8 cellular contexts compared by ENCODE assay signal in the genomic region with DNA sequence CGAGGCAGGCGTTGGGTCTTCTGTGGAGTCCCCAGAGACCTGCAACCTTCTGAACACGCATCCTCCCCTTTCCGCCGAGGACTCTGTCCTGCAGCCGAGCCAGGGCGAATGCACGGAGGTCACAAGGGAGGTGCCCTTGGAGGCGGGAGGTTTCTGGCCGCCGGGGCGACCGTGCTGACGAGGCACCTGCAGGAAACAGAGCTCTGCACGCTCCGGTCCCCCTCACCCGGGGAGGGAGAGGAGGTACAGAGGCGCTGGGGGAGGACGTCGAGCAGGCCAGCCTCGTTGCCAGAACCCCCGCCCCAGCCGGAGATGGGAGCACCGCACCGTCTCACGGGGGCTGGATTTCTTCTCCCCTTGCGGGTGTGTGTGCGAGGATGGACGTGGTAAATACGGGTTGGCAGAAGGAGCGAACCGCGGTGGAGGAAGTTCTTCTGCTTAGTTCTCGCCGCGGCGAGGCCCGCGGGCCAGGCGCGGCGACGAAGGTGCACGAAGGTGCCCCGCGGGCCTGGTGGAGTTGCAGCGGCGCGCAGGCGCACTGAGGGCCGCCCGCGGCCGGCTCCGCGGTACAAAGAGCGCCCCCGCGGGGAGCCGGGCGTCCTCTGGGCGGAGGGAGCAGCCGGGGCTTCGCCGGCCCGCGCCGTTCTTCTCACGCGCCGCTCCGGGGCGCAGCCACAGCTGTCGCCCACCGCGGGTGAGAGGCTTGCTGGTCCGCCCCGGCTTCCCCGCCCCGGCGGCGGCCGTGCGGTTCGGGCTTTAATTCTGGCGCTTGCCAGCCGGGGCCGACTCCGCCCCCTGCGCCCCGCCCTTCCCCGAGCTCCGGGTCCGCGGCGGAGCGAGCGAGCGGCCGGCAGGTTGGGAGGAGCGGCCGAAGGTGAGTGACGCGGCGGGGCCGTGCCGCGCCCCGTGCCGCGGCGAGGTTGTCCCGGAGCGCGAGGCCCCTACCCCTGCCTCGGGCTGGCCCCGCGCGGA. TPM values are rescaled to one million over a fixed set of nuclear protein-coding genes. Genes with fewer than 3 reads are reported as not detected.
DNase-seq lines count a peak whose midpoint lies in the region; ATAC-seq and TF ChIP-seq lines count a peak whose summit lies in the region.

Gene KANK1 (plus strand): TSS at position 815 of the 972 bp plus-strand sequence.

- peak within 1 kb of the TSS; percentile 84 to 94 for H3K4me3 Mint-ChIP-seq in stimulated activated naive CD8-positive, alpha-beta T cell treated with anti-CD3 and anti-CD28 coated beads, Interleukin-15, amount 100 ng/mL, for 72 hours

- no peaks in the 10 kb centered on the region for H3K9me3 Mint-ChIP-seq in stimulated activated naive CD8-positive, alpha-beta T cell treated with anti-CD3 and anti-CD28 coated beads, Interleukin-15, amount 100 ng/mL, for 72 hours

- H3K27ac Mint-ChIP-seq in stimulated activated naive CD8-positive, alpha-beta T cell treated with anti-CD3 and anti-CD28 coated beads, Interleukin-15, amount 100 ng/mL, for 72 hours = peak within 1 kb of the TSS in 1 of 2 donors; percentile 51

- peak; percentile 96 for DNase-seq in D341Med (ENCODE audit: low spot score)
- peak; percentile 93 for DNase-seq in GM20000 (ENCODE audit: low spot score)
- DNase-seq in HT-29 (ENCODE audit: low spot score) = peak; percentile 85
- DNase-seq in RPMI8226 = peak; percentile 82
- DNase-seq in activated gamma-delta T cell (lab: John Stamatoyannopoulos, UW) = peak; percentile 56
- DNase-seq in fibroblast of villous mesenchyme (ENCODE audit: low read depth) = peak; percentile 31
- peak; percentile 73 to 79 for DNase-seq in stimulated activated naive CD8-positive, alpha-beta T cell treated with anti-CD3 and anti-CD28 coated beads, Interleukin-15, amount 100 ng/mL, for 72 hours

- TF ChIP-seq EP300 in neural cell (conservative IDR thresholded peaks at IDR 0.05; ENCODE audit: poor library complexity, severe bottlenecking) = peak; percentile 27

- H3K9ac ChIP-seq in neural cell (ENCODE audit: low read length) = peak within 1 kb of the TSS; percentile 68

- TF ChIP-seq RAD21 in neural cell (conservative IDR thresholded peaks at IDR 0.05) = peak; percentile 26

- peaks cover 21% of the 10 kb centered on the region for H3K27me3 ChIP-seq in neural cell (ENCODE audit: insufficient read depth, low read depth, low read length)

- peaks cover 20% of the 10 kb centered on the region for H3K4me1 Mint-ChIP-seq in stimulated activated naive CD8-positive, alpha-beta T cell treated with anti-CD3 and anti-CD28 coated beads, Interleukin-15, amount 100 ng/mL, for 72 hours

- H3K27ac ChIP-seq in neural cell (ENCODE audit: low read length) = no peak within 1 kb of the TSS

- H4K20me1 ChIP-seq in neural cell (ENCODE audit: insufficient read depth) = no peaks in the 10 kb centered on the region

- no peaks in the 10 kb centered on the region for H3K36me3 ChIP-seq in neural cell (ENCODE audit: insufficient read depth, low read length)

- peak within 1 kb of the TSS; percentile 66 for H2AFZ ChIP-seq in neural cell (ENCODE audit: low read depth, low read length)

- TF ChIP-seq CTCF in GM20000 (IDR thresholded peaks at IDR 0.05; ENCODE audit: extremely low read depth, missing control alignments) (peak; percentile 29), fibroblast of villous mesenchyme (IDR thresholded peaks at IDR 0.05; ENCODE audit: insufficient read depth, low read depth, low read length) (no peak), neural cell (IDR thresholded peaks at IDR 0.05; ENCODE audit: poor library complexity, severe bottlenecking) (peak; percentile 74)

- H3K27me3 Mint-ChIP-seq in stimulated activated naive CD8-positive, alpha-beta T cell treated with anti-CD3 and anti-CD28 coated beads, Interleukin-15, amount 100 ng/mL, for 72 hours = no peaks in the 10 kb centered on the region

- H3K9me2 ChIP-seq in neural cell (ENCODE audit: insufficient read depth, low read length) = no peaks in the 10 kb centered on the region

- peak; percentile 90 for ATAC-seq in stimulated activated naive CD8-positive, alpha-beta T cell treated with anti-CD3 and anti-CD28 coated beads, Interleukin-15, amount 100 ng/mL, for 72 hours

- no peaks in the 10 kb centered on the region for H3K79me2 ChIP-seq in neural cell (replicated peaks; ENCODE audit: insufficient read depth, low read length)

- no peaks in the 10 kb centered on the region for H3K9me3 ChIP-seq in neural cell (ENCODE audit: low read length)

- peak within 1 kb of the TSS; percentile 68 for H3K4me2 ChIP-seq in neural cell (ENCODE audit: low read length)

- no peaks in the 10 kb centered on the region for H3F3A ChIP-seq in neural cell (ENCODE audit: insufficient read depth, low read length, poor library complexity, severe bottlenecking)

- H3K4me3 ChIP-seq in fibroblast of villous mesenchyme (ENCODE audit: low read depth, low read length) (peak within 1 kb of the TSS; percentile 55), neural cell (ENCODE audit: low read length) (peak within 1 kb of the TSS; percentile 79)

TF ChIP-seq in neural cell, 6 proteins besides CTCF, POLR2A, EP300 and RAD21:
- peak; percentile 29 for TF ChIP-seq SMC3 (conservative IDR thresholded peaks at IDR 0.05; ENCODE audit: poor library complexity)
- TF ChIP-seq MXI1 (conservative IDR thresholded peaks at IDR 0.05; ENCODE audit: poor library complexity, severe bottlenecking) = peak; percentile 55
- TF ChIP-seq, protein P1, sequence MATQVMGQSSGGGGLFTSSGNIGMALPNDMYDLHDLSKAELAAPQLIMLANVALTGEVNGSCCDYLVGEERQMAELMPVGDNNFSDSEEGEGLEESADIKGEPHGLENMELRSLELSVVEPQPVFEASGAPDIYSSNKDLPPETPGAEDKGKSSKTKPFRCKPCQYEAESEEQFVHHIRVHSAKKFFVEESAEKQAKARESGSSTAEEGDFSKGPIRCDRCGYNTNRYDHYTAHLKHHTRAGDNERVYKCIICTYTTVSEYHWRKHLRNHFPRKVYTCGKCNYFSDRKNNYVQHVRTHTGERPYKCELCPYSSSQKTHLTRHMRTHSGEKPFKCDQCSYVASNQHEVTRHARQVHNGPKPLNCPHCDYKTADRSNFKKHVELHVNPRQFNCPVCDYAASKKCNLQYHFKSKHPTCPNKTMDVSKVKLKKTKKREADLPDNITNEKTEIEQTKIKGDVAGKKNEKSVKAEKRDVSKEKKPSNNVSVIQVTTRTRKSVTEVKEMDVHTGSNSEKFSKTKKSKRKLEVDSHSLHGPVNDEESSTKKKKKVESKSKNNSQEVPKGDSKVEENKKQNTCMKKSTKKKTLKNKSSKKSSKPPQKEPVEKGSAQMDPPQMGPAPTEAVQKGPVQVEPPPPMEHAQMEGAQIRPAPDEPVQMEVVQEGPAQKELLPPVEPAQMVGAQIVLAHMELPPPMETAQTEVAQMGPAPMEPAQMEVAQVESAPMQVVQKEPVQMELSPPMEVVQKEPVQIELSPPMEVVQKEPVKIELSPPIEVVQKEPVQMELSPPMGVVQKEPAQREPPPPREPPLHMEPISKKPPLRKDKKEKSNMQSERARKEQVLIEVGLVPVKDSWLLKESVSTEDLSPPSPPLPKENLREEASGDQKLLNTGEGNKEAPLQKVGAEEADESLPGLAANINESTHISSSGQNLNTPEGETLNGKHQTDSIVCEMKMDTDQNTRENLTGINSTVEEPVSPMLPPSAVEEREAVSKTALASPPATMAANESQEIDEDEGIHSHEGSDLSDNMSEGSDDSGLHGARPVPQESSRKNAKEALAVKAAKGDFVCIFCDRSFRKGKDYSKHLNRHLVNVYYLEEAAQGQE (IDR thresholded peaks at IDR 0.05; ENCODE audit: borderline replicate concordance) = peak; percentile 49
- TF ChIP-seq POLR2AphosphoS5 (IDR thresholded peaks at IDR 0.05) = no peak

RNA-seq across cellular contexts. Expression of gene KANK1, which starts in this region (rescaled TPM):
- total RNA-seq in HT-29 (2014; rRNA removed; shearing (Covaris generic)) = 19.3 and 22.0 TPM in 2 replicates
- 35.4 and 43.2 TPM in 2 replicates for total RNA-seq in fibroblast of villous mesenchyme
- 4.1 and 7.1 TPM in 2 replicates for polyA plus RNA-seq in neural cell
- 9.3 and 10.0 TPM in 2 replicates for polyA minus RNA-seq in neural cell

Comparison
In these comparisons a context has a peak if more than half of its experiments do, and no peak if none do; other contexts are left out.
1. DNase-seq: peak in every context shown above with its lines; median percentile 96 in D341Med; 93 in GM20000; 85 in HT-29; 82 in RPMI8226; 76 in stimulated activated naive CD8-positive, alpha-beta T cell treated with anti-CD3 and anti-CD28 coated beads, Interleukin-15, amount 100 ng/mL, for 72 hours; 56 in activated gamma-delta T cell; 31 in fibroblast of villous mesenchyme.